8 cellular contexts compared by ENCODE assay signal in genomic region chr6:160767019-160767646, GRCh38.
A peak's percentile ranks its signal among the peaks of the same experiment; 100 is the strongest.
DNase-seq lines count a peak whose midpoint lies in the region; ATAC-seq, FAIRE-seq and TF ChIP-seq lines count a peak whose summit lies in the region.

No MANE protein-coding gene starts in this region.

- H3K9ac ChIP-seq in endothelial cell of umbilical vein (replicated peaks; ENCODE audit: extremely low read depth, insufficient read depth, low read length) = no peak overlapping the region

- POLR2A ChIA-PET in endothelial cell of umbilical vein (lab: Charles Lee) = no interaction called here

- FAIRE-seq in endothelial cell of umbilical vein (lab: Jason Lieb, UNC) = peak; percentile 33

- DNase-seq in NCI-H2081 treated with DMSO at 0.1 percent for 48 hours (lab: John Stamatoyannopoulos, UW) (peak; percentile 14), endothelial cell of umbilical vein (ENCODE audit: low read depth, low spot score) (peak; percentile 9), midbrain (lab: John Stamatoyannopoulos, UW) (peak; percentile 66), UCSD-AML1 (lab: John Stamatoyannopoulos, UW; ENCODE audit: unreplicated experiment) (no peak)
- DNase-seq in activated CD8-positive, alpha-beta memory T cell treated with anti-CD3 and anti-CD28 coated beads for 24 hours = peak; percentile 73
- peak; percentile 21 for DNase-seq in stimulated activated CD8-positive, alpha-beta memory T cell treated with anti-CD3 and anti-CD28 coated beads, Interleukin-4, amount 100 ng/mL, for 24 hours (ENCODE audit: low read depth)

- no peaks in the 10 kb centered on the region for H3K4me1 ChIP-seq in endothelial cell of umbilical vein (ENCODE audit: control insufficient read depth, extremely low read depth, insufficient read depth, low read length)

- peak; percentile 60 to 62 for TF ChIP-seq CTCF in endothelial cell of umbilical vein (IDR thresholded peaks at IDR 0.05; ENCODE audit: extremely low read depth in 1 of 2, insufficient read depth in 1 of 2, low read depth in 1 of 2, low read length in 2 of 2)

- H3K4me3 ChIP-seq in endothelial cell of umbilical vein (replicated peaks in 1 of 3; ENCODE audit: insufficient read depth in 1 of 3, low read depth in 1 of 3, low read length in 3 of 3) = no peak overlapping the region

- no peaks in the 10 kb centered on the region for H3K79me2 ChIP-seq in endothelial cell of umbilical vein (ENCODE audit: control insufficient read depth, insufficient read depth, low read length)

- H3K27me3 ChIP-seq in endothelial cell of umbilical vein (ENCODE audit: control insufficient read depth in 2 of 2, insufficient read depth in 2 of 2, low read length in 2 of 2) = no peaks in the 10 kb centered on the region

- H4K20me1 ChIP-seq in endothelial cell of umbilical vein (replicated peaks; ENCODE audit: control insufficient read depth, extremely low read depth, insufficient read depth, low read length) = no peaks in the 10 kb centered on the region

- dilution Hi-C loops in endothelial cell of umbilical vein (cut with MboI; ENCODE audit: extremely low pct_ligation_motif_present, low sequenced_read_pairs) = no loop called here

- CTCF ChIA-PET in endothelial cell of umbilical vein (lab: Charles Lee) = interaction anchor here (1.0 to 6.5 kb wide), 6 partner anchors 34 to 904 kb away, joined by 4 to 55 read pairs (median 10); no protein-coding TSS in a partner anchor

- peak overlapping the region; percentile 31 for H3K4me2 ChIP-seq in endothelial cell of umbilical vein (ENCODE audit: insufficient read depth, low read length)

- intact Hi-C loops in endothelial cell of umbilical vein (cut with micrococcal nuclease) = loop anchor here (1.0 kb wide), 1 partner anchor 247 kb away; no protein-coding TSS in a partner anchor

- no TSS peak for BruUV-seq in endothelial cell of umbilical vein (replicated peaks; lab: Mats Ljungman, UMichigan)

- ATAC-seq in GM18505 (IDR thresholded peaks at IDR 0.05; ENCODE audit: unreplicated experiment) (peak; percentile 94), HG02852 (IDR thresholded peaks at IDR 0.05; ENCODE audit: unreplicated experiment) (peak; percentile 93)

- H2AFZ ChIP-seq in endothelial cell of umbilical vein (ENCODE audit: low read depth, low read length) = peak overlapping the region; percentile 51

- no peak overlapping the region for H3K27ac ChIP-seq in endothelial cell of umbilical vein (ENCODE audit: insufficient read depth, low read depth, low read length)

- H3K36me3 ChIP-seq in endothelial cell of umbilical vein (ENCODE audit: control insufficient read depth in 2 of 2, extremely low read depth in 1 of 2, insufficient read depth in 2 of 2, low read length in 2 of 2) = no peaks in the 10 kb centered on the region

- H3K9me1 ChIP-seq in endothelial cell of umbilical vein (replicated peaks; ENCODE audit: control insufficient read depth, extremely low read depth, insufficient read depth, low read length) = no peaks in the 10 kb centered on the region

- TF ChIP-seq POLR2A in GM18505 (IDR thresholded peaks at IDR 0.05; ENCODE audit: borderline replicate concordance, extremely low read depth, insufficient read depth, insufficient read length) (no peak), endothelial cell of umbilical vein (IDR thresholded peaks at IDR 0.05; ENCODE audit: low read depth, low read length) (no peak)

- no peaks in the 10 kb centered on the region for H3K9me3 ChIP-seq in endothelial cell of umbilical vein (replicated peaks; ENCODE audit: control insufficient read depth, insufficient read depth, low read length)

TF ChIP-seq in endothelial cell of umbilical vein, 7 proteins besides CTCF, POLR2A, EP300 and RAD21:
- no peak for TF ChIP-seq EZH2 (IDR thresholded peaks at IDR 0.05; ENCODE audit: borderline replicate concordance, low read depth, low read length, severe bottlenecking)
